12 cellular contexts compared by ENCODE assay signal in the genomic region with DNA sequence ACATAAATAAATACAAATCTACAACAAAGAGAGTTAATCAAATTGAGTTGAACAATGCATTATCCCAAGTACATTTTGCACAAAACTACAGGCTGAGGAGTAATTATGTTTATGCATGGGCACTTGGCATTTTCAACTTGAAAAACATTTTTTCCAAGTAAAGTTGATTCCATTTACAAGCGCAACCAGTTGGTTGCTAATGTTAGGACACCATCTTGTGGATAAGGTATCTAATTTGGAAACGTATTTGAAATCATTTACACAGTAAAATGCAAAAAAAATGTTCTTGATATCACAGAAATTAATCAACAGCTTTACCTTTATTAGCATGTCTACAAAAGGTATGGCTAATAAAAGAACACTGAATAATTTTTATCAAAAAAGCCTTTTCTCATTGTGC. TPM values are rescaled to one million over a fixed set of nuclear protein-coding genes. Genes with fewer than 3 reads are reported as not detected.
DNase-seq lines count a peak whose midpoint lies in the region; ATAC-seq, FAIRE-seq and TF ChIP-seq lines count a peak whose summit lies in the region.
"Had no signal": no experiment of that assay in that cellular context is flagged by ENCODE, and none has a peak within 500 bp of the region (broad histone marks: within the 10 kb centered on the region; RNA-seq: fewer than 3 reads in every experiment).

No MANE protein-coding gene starts in this region.

- no peak overlapping the region for H3K27ac ChIP-seq in A673 (ENCODE audit: low read depth, low read length, poor library complexity, severe bottlenecking)
- H3K27ac ChIP-seq: ascending aorta had no signal

- no peaks in the 10 kb centered on the region for H3K36me3 ChIP-seq in A673 (ENCODE audit: insufficient read depth, low read length, poor library complexity, severe bottlenecking)
- H3K36me3 ChIP-seq: ascending aorta had no signal

- no peaks in the 10 kb centered on the region for H3K4me1 ChIP-seq in A673 (ENCODE audit: insufficient read depth, low read length, poor library complexity, severe bottlenecking)
- H3K4me1 ChIP-seq: ascending aorta had no signal

- ATAC-seq in HG03039 (IDR thresholded peaks at IDR 0.05; ENCODE audit: unreplicated experiment) = no peak

- peak; percentile 64 for FAIRE-seq in H54 (lab: Jason Lieb, UNC)

- no TSS peak for BruUV-seq in A673 (replicated peaks; lab: Mats Ljungman, UMichigan)

- peaks cover 10% of the 10 kb centered on the region for H3K27me3 ChIP-seq in A673 (replicated peaks; ENCODE audit: insufficient read depth, low read depth, low read length, poor library complexity)
- H3K27me3 ChIP-seq: ascending aorta had no signal

- DNase-seq in A673 (ENCODE audit: low spot score) = peak; percentile 16
- DNase-seq in H54 (ENCODE audit: insufficient read length, low spot score) = no peak
- peak; percentile 15 for DNase-seq in SK-N-DZ (ENCODE audit: low spot score)
- DNase-seq in fibroblast of peridontal ligament (ENCODE audit: extremely low read depth) = peak; percentile 70
- no peak for DNase-seq in NCI-H2107 (lab: John Stamatoyannopoulos, UW)
- DNase-seq in stimulated activated CD4-positive, alpha-beta T cell treated with anti-CD3 and anti-CD28 coated beads, Interleukin-1b, Interleukin-23, amount 100 ng/mL, for 48 hours = no peak
- no peak for DNase-seq in AG08396 (ENCODE audit: low spot score)
- DNase-seq: glutamatergic neuron, NCI-H187 treated with DMSO at 0.1 percent for 48 hours had no signal

- peak; percentile 35; the same call in 1 of the 2 replicates for TF ChIP-seq CTCF in A673 (conservative IDR thresholded peaks at IDR 0.05; ENCODE audit: low read depth, low read length)

- intact Hi-C loops in A673 (cut with micrococcal nuclease; ENCODE audit: unreplicated experiment) = loop anchor here (5.0 to 10.0 kb wide), 2 partner anchors 1066 to 1213 kb away; no protein-coding TSS in a partner anchor

- no peak for TF ChIP-seq POLR2A in H54 (IDR thresholded peaks at IDR 0.05; ENCODE audit: low read depth, low read length)

- POLR2A ChIA-PET in A673 (lab: Charles Lee; ENCODE audit: low non-redundant PET) = no interaction called here

- no peaks in the 10 kb centered on the region for H3K9me3 ChIP-seq in A673 (ENCODE audit: low read depth, low read length, poor library complexity, severe bottlenecking)
- H3K9me3 ChIP-seq: ascending aorta had no signal

- CTCF ChIA-PET in A673 (lab: Charles Lee) = no interaction called here

- H3K4me3 ChIP-seq in A673 (ENCODE audit: low read depth, low read length, poor library complexity, severe bottlenecking) = no peak overlapping the region
- H3K4me3 ChIP-seq: ascending aorta had no signal

RNA-seq across cellular contexts. Expression of a gene that starts 18.8 kb away (rescaled TPM):
- total RNA-seq in A673 (2021) = not detected in 2 replicates
- not detected in 2 replicates for polyA plus RNA-seq in SK-N-DZ (2014; cell fraction: cytosol; rRNA removed)
- polyA plus RNA-seq in SK-N-DZ (2014; cell fraction: nucleus; rRNA removed) = not detected in 2 replicates
- total RNA-seq: activated CD8-positive, alpha-beta memory T cell treated with anti-CD3 and anti-CD28 coated beads for 36 hours; ascending aorta had no signal

Comparison
In these comparisons a context has a peak if more than half of its experiments do, and no peak if none do; other contexts are left out.
1. DNase-seq: peak in A673 (single experiment), SK-N-DZ (single experiment) and fibroblast of peridontal ligament (single experiment); none in H54 (single experiment), NCI-H2107 (single experiment), stimulated activated CD4-positive, alpha-beta T cell treated with anti-CD3 and anti-CD28 coated beads, Interleukin-1b, Interleukin-23, amount 100 ng/mL, for 48 hours (single experiment) and AG08396 (single experiment).